Comparison of ENCODE assay signal across 9 cellular contexts in the genomic region with DNA sequence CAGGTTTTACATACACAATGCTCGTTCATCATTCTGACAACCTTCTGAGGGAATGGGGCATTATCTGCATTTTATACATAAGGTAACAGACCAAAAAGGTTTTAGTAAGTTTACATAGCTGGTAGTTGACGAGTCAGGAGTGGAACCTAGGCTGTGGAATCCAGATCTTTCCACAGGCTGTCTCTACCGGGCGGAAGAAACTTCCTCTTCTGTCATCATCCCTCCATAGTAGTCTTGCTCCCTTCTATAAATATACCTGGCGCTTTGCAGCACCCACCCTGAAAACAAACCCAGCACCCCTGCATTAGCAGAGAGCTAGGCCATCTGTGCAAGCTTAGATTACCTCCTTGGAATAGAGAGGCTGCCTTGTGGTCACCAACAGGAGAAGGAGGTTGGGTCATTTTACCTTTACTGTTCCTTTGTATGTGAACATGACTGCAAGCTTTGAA. TPM values are rescaled to one million over a fixed set of nuclear protein-coding genes. Genes with fewer than 3 reads are reported as not detected.
DNase-seq lines count a peak whose midpoint lies in the region; ATAC-seq and TF ChIP-seq lines count a peak whose summit lies in the region.
"Had no signal": no experiment of that assay in that cellular context is flagged by ENCODE, and none has a peak within 500 bp of the region (broad histone marks: within the 10 kb centered on the region; RNA-seq: fewer than 3 reads in every experiment).

No MANE protein-coding gene starts in this region.

- no peaks in the 10 kb centered on the region for H3K4me1 ChIP-seq in lower lobe of right lung

- ATAC-seq in stimulated activated naive CD8-positive, alpha-beta T cell treated with anti-CD3 and anti-CD28 coated beads, Interleukin-15, Interleukin-2, amounts not matched to agents 100 U/mL and 50 U/mL, for 24 hours, result no peak
- no peak for ATAC-seq in activated naive CD8-positive, alpha-beta T cell treated with anti-CD3 and anti-CD28 coated beads, Interleukin-2, amount 50 U/mL, for 24 hours
- ATAC-seq in lower lobe of right lung, result no peak

- no peaks in the 10 kb centered on the region for H3K9me3 Mint-ChIP-seq in stimulated activated naive CD8-positive, alpha-beta T cell treated with anti-CD3 and anti-CD28 coated beads, Interleukin-15, Interleukin-2, amounts not matched to agents 100 ng/mL and 50 ng/mL, for 24 hours
- H3K9me3 Mint-ChIP-seq in activated naive CD8-positive, alpha-beta T cell treated with anti-CD3 and anti-CD28 coated beads, Interleukin-2, amount 50 U/mL, for 24 hours, result no peaks in the 10 kb centered on the region

- H3K4me3 ChIP-seq in lower lobe of right lung (peak overlapping the region; percentile 75), MG63 (no peak overlapping the region)

- H3K9me3 ChIP-seq in lower lobe of right lung (no peaks in the 10 kb centered on the region), MG63 (no peaks in the 10 kb centered on the region)

- no peak for DNase-seq in stimulated activated naive CD8-positive, alpha-beta T cell treated with anti-CD3 and anti-CD28 coated beads, Interleukin-15, Interleukin-2, amounts not matched to agents 100 U/mL and 50 U/mL, for 24 hours
- no peak for DNase-seq in activated naive CD8-positive, alpha-beta T cell treated with anti-CD3 and anti-CD28 coated beads, Interleukin-2, amount 50 U/mL, for 24 hours
- DNase-seq in lower lobe of right lung (no peak), GM13976 (ENCODE audit: low spot score) (no peak), MG63 (no peak), T-helper 9 cell (no peak), NCI-H187 (lab: John Stamatoyannopoulos, UW) (no peak)

- H3K36me3 ChIP-seq in lower lobe of right lung (no peaks in the 10 kb centered on the region), MG63 (no peaks in the 10 kb centered on the region)

- peaks cover 20% of the 10 kb centered on the region for H3K4me1 Mint-ChIP-seq in stimulated activated naive CD8-positive, alpha-beta T cell treated with anti-CD3 and anti-CD28 coated beads, Interleukin-15, Interleukin-2, amounts not matched to agents 100 ng/mL and 50 ng/mL, for 24 hours (ENCODE audit: low read depth)
- H3K4me1 Mint-ChIP-seq in activated naive CD8-positive, alpha-beta T cell treated with anti-CD3 and anti-CD28 coated beads, Interleukin-2, amount 50 U/mL, for 24 hours, result peaks cover 17% of the 10 kb centered on the region

- H3K27ac ChIP-seq in lower lobe of right lung, result peak overlapping the region; percentile 65

- no peaks in the 10 kb centered on the region for H3K27me3 ChIP-seq in lower lobe of right lung (ENCODE audit: low read depth)
- H3K27me3 ChIP-seq in MG63, result no peaks in the 10 kb centered on the region

- peak overlapping the region; percentile 84 for H3K4me3 Mint-ChIP-seq in stimulated activated naive CD8-positive, alpha-beta T cell treated with anti-CD3 and anti-CD28 coated beads, Interleukin-15, Interleukin-2, amounts not matched to agents 100 ng/mL and 50 ng/mL, for 24 hours
- H3K4me3 Mint-ChIP-seq in activated naive CD8-positive, alpha-beta T cell treated with anti-CD3 and anti-CD28 coated beads, Interleukin-2, amount 50 U/mL, for 24 hours, result peak overlapping the region; percentile 82

- H3K27me3 Mint-ChIP-seq in stimulated activated naive CD8-positive, alpha-beta T cell treated with anti-CD3 and anti-CD28 coated beads, Interleukin-15, Interleukin-2, amounts not matched to agents 100 ng/mL and 50 ng/mL, for 24 hours, result peaks cover 34% of the 10 kb centered on the region
- peaks cover 37% of the 10 kb centered on the region for H3K27me3 Mint-ChIP-seq in activated naive CD8-positive, alpha-beta T cell treated with anti-CD3 and anti-CD28 coated beads, Interleukin-2, amount 50 U/mL, for 24 hours

- H3K27ac Mint-ChIP-seq in stimulated activated naive CD8-positive, alpha-beta T cell treated with anti-CD3 and anti-CD28 coated beads, Interleukin-15, Interleukin-2, amounts not matched to agents 100 ng/mL and 50 ng/mL, for 24 hours, result no peak overlapping the region
- no peak overlapping the region for H3K27ac Mint-ChIP-seq in activated naive CD8-positive, alpha-beta T cell treated with anti-CD3 and anti-CD28 coated beads, Interleukin-2, amount 50 U/mL, for 24 hours

- no peak for TF ChIP-seq CTCF in lower lobe of right lung (IDR thresholded peaks at IDR 0.05)
- TF ChIP-seq CTCF in GM13976 (IDR thresholded peaks at IDR 0.05; ENCODE audit: borderline replicate concordance, control extremely low read depth, extremely low read depth, insufficient read depth, missing control alignments), result no peak

- in situ Hi-C loops in GM13976 (cut with MboI; ENCODE audit: low sequenced_read_pairs, unreplicated experiment), result no loop called here

- intact Hi-C loops in lower lobe of right lung (cut with DNase I), result no loop called here

- H3K36me3 Mint-ChIP-seq in stimulated activated naive CD8-positive, alpha-beta T cell treated with anti-CD3 and anti-CD28 coated beads, Interleukin-15, Interleukin-2, amounts not matched to agents 100 ng/mL and 50 ng/mL, for 24 hours (ENCODE audit: low read depth), result no peaks in the 10 kb centered on the region
- no peaks in the 10 kb centered on the region for H3K36me3 Mint-ChIP-seq in activated naive CD8-positive, alpha-beta T cell treated with anti-CD3 and anti-CD28 coated beads, Interleukin-2, amount 50 U/mL, for 24 hours (ENCODE audit: low read depth)

RNA-seq across cellular contexts. Expression of gene TSPAN13, which starts 1.3 kb away (rescaled TPM):
- total RNA-seq in lower lobe of right lung, result 120 TPM
- total RNA-seq in MG63 (2014; rRNA removed; shearing (Covaris generic); ENCODE audit: low replicate concordance), result 1.2 and 5.0 TPM in 2 replicates

RNA-seq across cellular contexts. Expression of gene AGR2, which starts 49.9 kb away (rescaled TPM):
- 93.0 TPM for total RNA-seq in lower lobe of right lung
- total RNA-seq in MG63 (2014; rRNA removed; shearing (Covaris generic); ENCODE audit: low replicate concordance), result not detected in 2 replicates
- total RNA-seq: dermis microvascular lymphatic vessel endothelial cell had no signal

Comparison
In these comparisons a context has a peak if more than half of its experiments do, and no peak if none do; other contexts are left out.
1. RNA of gene TSPAN13, which starts 1.3 kb away (total RNA-seq): 120 TPM in lower lobe of right lung (single experiment); 1.2 to 5.0 TPM in MG63; every median in the first group is over 10 times any median in the second.
2. RNA of gene AGR2, which starts 49.9 kb away (total RNA-seq): 93.0 TPM in lower lobe of right lung (single experiment); not detected in MG63; every median in the first group is over 10 times any median in the second.